8 cellular contexts compared by ENCODE assay signal in the genomic region with DNA sequence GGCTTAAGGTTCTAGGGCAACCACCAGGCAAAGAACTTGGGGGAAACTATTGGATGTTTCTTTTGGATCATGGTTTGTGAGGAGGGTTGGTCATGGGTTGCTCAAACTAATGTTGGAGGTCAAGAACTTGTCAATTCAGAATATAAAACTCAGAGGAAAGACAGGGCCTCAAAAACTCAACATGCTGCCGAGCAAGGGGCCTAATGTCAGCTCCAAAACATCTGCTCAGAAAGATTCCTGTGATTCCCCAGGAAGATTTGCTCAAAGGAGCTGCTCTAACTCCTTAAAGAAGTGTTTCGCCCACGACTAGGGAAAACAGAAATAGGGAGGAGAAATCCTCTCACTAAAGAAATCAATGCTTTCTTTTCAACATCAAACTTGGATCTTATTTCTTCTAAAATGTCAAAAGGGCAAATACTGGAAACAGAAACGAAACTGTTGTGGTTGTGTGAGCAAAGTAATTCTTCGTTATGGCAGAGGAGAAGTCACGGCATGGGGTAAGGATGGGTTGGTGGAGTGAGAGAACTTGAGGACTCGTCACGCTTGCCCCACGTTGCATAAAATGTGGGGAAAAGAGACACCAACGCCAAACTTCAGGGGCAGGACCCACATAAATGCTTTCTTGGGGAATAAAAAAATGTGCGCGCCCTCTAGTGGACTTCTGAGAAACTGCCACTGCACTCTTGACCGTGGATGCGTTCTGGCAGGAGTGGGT. TPM values are rescaled to one million over a fixed set of nuclear protein-coding genes. Genes with fewer than 3 reads are reported as not detected.
DNase-seq lines count a peak whose midpoint lies in the region; ATAC-seq and TF ChIP-seq lines count a peak whose summit lies in the region.

No MANE protein-coding gene starts in this region.

- peak; percentile 78 for ATAC-seq in activated B cell treated with CpG ODN at 0.5 μM for 24 hours (ENCODE audit: low read depth)
- peak; percentile 32 to 57 (median 48) for ATAC-seq in right lobe of liver

- H3K27ac Mint-ChIP-seq in HFFc6 = peak overlapping the region; percentile 6; the same call in 1 of the 2 replicates
- peak overlapping the region; percentile 87 for H3K27ac Mint-ChIP-seq in activated B cell treated with CpG ODN at 0.5 μM for 24 hours

- no peaks in the 10 kb centered on the region for H3K27me3 ChIP-seq in right lobe of liver

- peak overlapping the region; percentile 2 to 39 (median 14) for H3K4me3 ChIP-seq in right lobe of liver

- peak; percentile 99 for TF ChIP-seq CTCF in HFFc6 (IDR thresholded peaks at IDR 0.05)
- peak; percentile 87 for TF ChIP-seq CTCF in activated B cell treated with CpG ODN at 0.5 μM for 24 hours (IDR thresholded peaks at IDR 0.05)
- peak; percentile 74 to 92 (median 88) for TF ChIP-seq CTCF in right lobe of liver (IDR thresholded peaks at IDR 0.05)

- H3K4me1 ChIP-seq in right lobe of liver = peaks cover 0 to 37% (median 8%) of the 10 kb centered on the region in 4 donors

- peak overlapping the region; percentile 25 to 68 (median 47) for H3K27ac ChIP-seq in right lobe of liver

- no peaks in the 10 kb centered on the region for H3K9me3 ChIP-seq in right lobe of liver

- no peak for TF ChIP-seq POLR2A in right lobe of liver (IDR thresholded peaks at IDR 0.05)

- no peak overlapping the region for H3K4me3 Mint-ChIP-seq in HFFc6
- peak overlapping the region; percentile 70 for H3K4me3 Mint-ChIP-seq in activated B cell treated with CpG ODN at 0.5 μM for 24 hours

- CTCF ChIA-PET in activated B cell treated with CpG ODN at 0.5 μM for 24 hours (lab: Charles Lee) = interaction anchor here (0.7 to 2.5 kb wide), 11 partner anchors 10 to 565 kb away, joined by 3 to 23 read pairs (median 4); no protein-coding TSS in a partner anchor

- H3K27me3 Mint-ChIP-seq in HFFc6 (ENCODE audit: insufficient read depth) (no peaks in the 10 kb centered on the region), activated B cell treated with CpG ODN at 0.5 μM for 24 hours (no peaks in the 10 kb centered on the region)

- 5% methylated on average over 14 of the region's 14 CpGs for WGBS in right lobe of liver (ENCODE audit: insufficient coverage, low coverage, low lambda C conversion rate, missing lambda C conversion rate)

- H3K36me3 ChIP-seq in right lobe of liver = no peaks in the 10 kb centered on the region

- H3K9me3 Mint-ChIP-seq in HFFc6 (no peaks in the 10 kb centered on the region), activated B cell treated with CpG ODN at 0.5 μM for 24 hours (no peaks in the 10 kb centered on the region)

- POLR2A ChIA-PET in activated B cell treated with CpG ODN at 0.5 μM for 24 hours (lab: Charles Lee) = interaction anchor here (0.9 to 1.3 kb wide), 3 partner anchors 12 to 740 kb away, joined by 3 to 6 read pairs (median 3); no protein-coding TSS in a partner anchor

- H3K36me3 Mint-ChIP-seq in HFFc6 (ENCODE audit: low read depth) (no peaks in the 10 kb centered on the region), activated B cell treated with CpG ODN at 0.5 μM for 24 hours (ENCODE audit: low read depth) (no peaks in the 10 kb centered on the region)

- intact Hi-C loops in activated B cell treated with CpG ODN at 0.5 μM for 24 hours (cut with micrococcal nuclease) = loop anchor here (1.0 to 10.0 kb wide), 8 partner anchors 314 to 1079 kb away; a partner anchor contains a TSS
- intact Hi-C loops in right lobe of liver (cut with DNase I) = no loop called here

- DNase-seq in NCI-H526 (lab: John Stamatoyannopoulos, UW) (peak; percentile 10 to 48), NCI-H526 treated with DMSO at 0.1 percent for 48 hours (lab: John Stamatoyannopoulos, UW) (no peak), HFFc6 (peak; percentile 10), NAMALWA (ENCODE audit: low spot score) (peak; percentile 64), activated B cell treated with CpG ODN at 0.5 μM for 24 hours (peak; percentile 23), cerebellar cortex (ENCODE audit: low spot score) (peak; percentile 53), right lobe of liver (peak in 2 of 3 donors; percentile 29 to 61)
- peak; percentile 27 to 52 (median 28) for DNase-seq in stimulated activated CD4-positive, alpha-beta T cell treated with anti-CD3 and anti-CD28 coated beads, TNF-alpha, amount 100 ng/mL, for 24 hours (ENCODE audit: low read depth in 3 of 3)

- H3K4me1 Mint-ChIP-seq in HFFc6 (ENCODE audit: low read depth) = peaks cover 18% of the 10 kb centered on the region
- peaks cover 23% of the 10 kb centered on the region for H3K4me1 Mint-ChIP-seq in activated B cell treated with CpG ODN at 0.5 μM for 24 hours

RNA-seq across cellular contexts. Expression of a gene that starts 3.8 kb away (rescaled TPM):
- total RNA-seq in HFFc6 (2021; fragmentation: NEBNext Ultra II Directional; extraction: Animal tissue kit (Norgen Biotek cat#: 25700)) = under 1 TPM in 4 of 6 experiments, not detected in 2; 0.34 to 0.81 (median 0.51) TPM
- 0.27 TPM in 1 of 2 replicates, not detected in the other for total RNA-seq in activated B cell treated with CpG ODN at 0.5 μM for 24 hours
- 100 to 1,000 TPM in 2 of 6 experiments, 10 to 100 TPM in 4; 18.9 to 115 (median 59.2) TPM for total RNA-seq in right lobe of liver

Comparison
In these comparisons a context has a peak if more than half of its experiments do, and no peak if none do; other contexts are left out.
1. RNA of a gene that starts 3.8 kb away (total RNA-seq): 18.9 to 115 TPM in right lobe of liver; 0.34 to 0.81 TPM in HFFc6 and 0.27 TPM in activated B cell treated with CpG ODN at 0.5 μM for 24 hours; every median in the first group is over 10 times any median in the second.
2. Peak in every context shown above with its lines, with median percentiles within 50 percentile points of each other: CTCF ChIP-seq.